Comparison of ENCODE assay signal across 3 cellular contexts in the genomic region with DNA sequence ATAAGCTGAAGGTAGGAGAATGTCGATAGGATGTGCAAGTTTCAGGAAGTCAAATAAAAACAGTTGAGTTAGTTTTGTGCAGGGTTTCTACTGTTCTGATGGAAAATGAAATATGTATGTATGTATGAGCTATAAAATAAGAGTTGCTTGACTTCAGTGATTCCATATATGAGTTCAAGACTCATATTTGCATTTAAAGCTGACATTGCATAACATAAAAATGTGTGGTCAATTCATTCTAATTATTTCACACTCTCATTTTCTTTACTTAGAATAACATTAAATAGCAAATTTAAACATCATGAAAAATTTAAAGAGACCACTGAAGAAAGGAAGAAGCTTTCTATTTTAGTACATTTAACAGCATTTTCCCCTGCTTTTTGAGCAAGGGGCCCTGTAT.
TF ChIP-seq lines count a peak whose summit lies in the region.

No MANE protein-coding gene starts in this region.

TF ChIP-seq in A549, 52 proteins besides CTCF, POLR2A, EP300 and RAD21:
- peak; percentile 78 for TF ChIP-seq MAFK (IDR thresholded peaks at IDR 0.05; ENCODE audit: partially characterized antibody)
- TF ChIP-seq JUNB (IDR thresholded peaks at IDR 0.05): no peak
TF ChIP-seq in A549: peak in this region for 1.

TF ChIP-seq in IMR-90, 13 proteins besides CTCF, POLR2A, EP300 and RAD21:
- TF ChIP-seq RFX5 (IDR thresholded peaks at IDR 0.05; ENCODE audit: low read depth, low read length) (no peak), MAFK (IDR thresholded peaks at IDR 0.05; ENCODE audit: low read depth, low read length) (peak; percentile 83)
TF ChIP-seq in IMR-90: peak in this region for 1.

TF ChIP-seq in H1, 55 proteins besides CTCF, POLR2A, EP300 and RAD21:
- TF ChIP-seq MAFK (IDR thresholded peaks at IDR 0.05; ENCODE audit: low read depth, low read length): peak; percentile 9; the same call in 1 of the 2 replicates
- no peak for TF ChIP-seq SIRT6 (IDR thresholded peaks at IDR 0.05; ENCODE audit: low read length)
